In the genomic region with DNA sequence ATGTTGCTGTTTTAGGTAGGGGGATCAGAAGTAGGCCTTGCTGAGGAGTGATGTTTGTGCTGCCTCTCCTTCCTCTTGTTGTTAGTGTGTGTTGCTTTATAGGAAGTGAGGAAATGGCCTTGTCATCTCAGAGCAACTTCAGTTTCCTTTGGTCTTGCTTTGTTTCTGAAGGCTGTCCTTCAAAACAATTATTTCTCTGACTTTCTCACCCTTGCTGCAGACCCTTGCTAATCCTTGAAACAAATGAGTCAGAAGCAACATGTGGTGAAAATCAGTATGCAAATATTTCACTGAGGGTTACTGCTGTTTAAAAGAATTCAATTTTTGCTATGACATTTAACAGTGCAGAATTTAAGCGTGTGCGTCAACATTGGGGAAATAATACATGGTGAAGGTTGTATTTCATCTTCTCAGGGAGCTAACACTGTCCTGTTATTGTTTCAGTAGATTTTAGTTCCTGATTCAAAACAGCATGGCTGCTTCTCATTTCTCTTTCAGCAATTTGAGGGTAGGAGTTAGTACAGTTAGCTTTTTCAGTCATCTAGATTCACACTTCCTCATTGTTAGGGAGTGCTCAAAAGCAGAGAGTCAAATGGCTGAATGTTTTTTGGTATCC, we compare ENCODE assay signal across 8 cellular contexts. TPM values are rescaled to one million over a fixed set of nuclear protein-coding genes. Genes with fewer than 3 reads are reported as not detected.
A peak's percentile ranks its signal among the peaks of the same experiment; 100 is the strongest.
DNase-seq lines count a peak whose midpoint lies in the region; ATAC-seq, FAIRE-seq and TF ChIP-seq lines count a peak whose summit lies in the region.

No MANE protein-coding gene starts in this region.

- no peak for FAIRE-seq in H54 (lab: Jason Lieb, UNC)

- no peaks in the 10 kb centered on the region for H3K79me1 ChIP-seq in mesendoderm (ENCODE audit: low read length)

- H3K4me3 ChIP-seq in mesendoderm (ENCODE audit: low read length) = no peak overlapping the region

- POLR2A ChIA-PET in T-cell (lab: Charles Lee) = no interaction called here

- no peak overlapping the region for H3K4me2 ChIP-seq in mesendoderm (ENCODE audit: low read length)

- no peaks in the 10 kb centered on the region for H3K36me3 ChIP-seq in mesendoderm (ENCODE audit: control insufficient read depth, insufficient read depth, low read length)

- no peak for TF ChIP-seq POLR2A in H54 (IDR thresholded peaks at IDR 0.05; ENCODE audit: low read depth, low read length)

- no peaks in the 10 kb centered on the region for H3K9me3 Mint-ChIP-seq in activated T-cell treated with anti-CD3 and anti-CD28 coated beads, Interleukin-2, amount 50 U/mL, for 72 hours
- no peaks in the 10 kb centered on the region for H3K9me3 Mint-ChIP-seq in T-cell

- H3K27me3 Mint-ChIP-seq in activated T-cell treated with anti-CD3 and anti-CD28 coated beads, Interleukin-2, amount 50 U/mL, for 72 hours (ENCODE audit: low read depth) = no peaks in the 10 kb centered on the region
- no peaks in the 10 kb centered on the region for H3K27me3 Mint-ChIP-seq in T-cell

- H3K27ac ChIP-seq in mesendoderm (ENCODE audit: low read depth, low read length) = peak overlapping the region; percentile 38

- DNase-seq in activated T-cell treated with anti-CD3 and anti-CD28 coated beads, Interleukin-2, amount 50 U/mL, for 72 hours = no peak
- DNase-seq in activated T-cell treated with anti-CD3 and anti-CD28 coated beads, Interleukin-2, amount 50 U/mL, for 48 hours = no peak
- peak in 1 of 34 experiments; percentile 5 for DNase-seq in T-cell
- peak; percentile 53 for DNase-seq in mesendoderm
- no peak for DNase-seq in DMS53 treated with DMSO at 0.1 percent for 48 hours (lab: John Stamatoyannopoulos, UW; ENCODE audit: unreplicated experiment)
- DNase-seq in H54 (ENCODE audit: insufficient read length, low spot score) = no peak
- DNase-seq in NCI-H446 (lab: John Stamatoyannopoulos, UW) = no peak

- no peak overlapping the region for H3K4ac ChIP-seq in mesendoderm (ENCODE audit: low read depth, low read length)

- H2AK5ac ChIP-seq in mesendoderm (ENCODE audit: low read length) = no peak overlapping the region

- H2BK15ac ChIP-seq in mesendoderm (replicated peaks; ENCODE audit: low read depth) = no peak overlapping the region

- WGBS in mesendoderm (ENCODE audit: extremely low coverage, insufficient coverage, low lambda C conversion rate) = no CpG with 5 or more reads among the region's 2 CpGs

- no peak overlapping the region for H4K8ac ChIP-seq in mesendoderm (ENCODE audit: low read depth, low read length)

- peaks cover 25% of the 10 kb centered on the region for H3K4me1 Mint-ChIP-seq in activated T-cell treated with anti-CD3 and anti-CD28 coated beads, Interleukin-2, amount 50 U/mL, for 72 hours (ENCODE audit: low read depth)
- H3K4me1 Mint-ChIP-seq in T-cell = peaks cover 12 to 16% (median 14%) of the 10 kb centered on the region in 3 donors

- H4K5ac ChIP-seq in mesendoderm (ENCODE audit: low read length) = no peak overlapping the region

- H3K4me1 ChIP-seq in mesendoderm (ENCODE audit: control insufficient read depth, low read depth, low read length) = peaks cover 7% of the 10 kb centered on the region

- no peak overlapping the region for H3K9ac ChIP-seq in mesendoderm (ENCODE audit: low read length)

- no peaks in the 10 kb centered on the region for H3K27me3 ChIP-seq in mesendoderm (ENCODE audit: insufficient read depth, low read length, poor library complexity)

- CTCF ChIA-PET in T-cell (lab: Charles Lee) = no interaction called here

- no peak overlapping the region for H2BK5ac ChIP-seq in mesendoderm (ENCODE audit: low read length)

- peak overlapping the region; percentile 42 to 56 for H3K4me3 Mint-ChIP-seq in activated T-cell treated with anti-CD3 and anti-CD28 coated beads, Interleukin-2, amount 50 U/mL, for 72 hours
- H3K4me3 Mint-ChIP-seq in T-cell = peak overlapping the region in 1 of 3 donors; percentile 0

- peak overlapping the region; percentile 22 for H3K56ac ChIP-seq in mesendoderm (ENCODE audit: low read length)

- H3K79me2 ChIP-seq in mesendoderm (ENCODE audit: control insufficient read depth, insufficient read depth, low read length) = no peaks in the 10 kb centered on the region

- no peak overlapping the region for H3K23ac ChIP-seq in mesendoderm (ENCODE audit: low read length)

- ATAC-seq in activated T-cell treated with anti-CD3 and anti-CD28 coated beads, Interleukin-2, amount 50 U/mL, for 72 hours (replicated peaks in 1 of 2) = peak; percentile 78 to 82
- ATAC-seq in HG03045 (IDR thresholded peaks at IDR 0.05; ENCODE audit: unreplicated experiment) (peak; percentile 89), T-cell (replicated peaks in 1 of 4) (peak in 2 of 4 experiments; percentile 29 to 38)

- peak overlapping the region; percentile 82 for H3K27ac Mint-ChIP-seq in activated T-cell treated with anti-CD3 and anti-CD28 coated beads, Interleukin-2, amount 50 U/mL, for 72 hours
- H3K27ac Mint-ChIP-seq in T-cell = peak overlapping the region; percentile 71 to 77

- no peak overlapping the region for H2BK120ac ChIP-seq in mesendoderm (ENCODE audit: low read depth, low read length)

- peaks cover 2 to 8% of the 10 kb centered on the region in 2 donors for H3K36me3 Mint-ChIP-seq in activated T-cell treated with anti-CD3 and anti-CD28 coated beads, Interleukin-2, amount 50 U/mL, for 72 hours (ENCODE audit: insufficient read depth in 2 of 2)
- H3K36me3 Mint-ChIP-seq in T-cell = peaks cover 45% of the 10 kb centered on the region

- no peak overlapping the region for H3K18ac ChIP-seq in mesendoderm (ENCODE audit: low read length)

RNA-seq across cellular contexts. Expression of gene RNF144B, which starts 13.8 kb away (rescaled TPM):
- 10 to 100 TPM in 1 of 2 donors, 1 to 10 TPM in 1; 9.4 to 11.9 TPM for total RNA-seq in activated T-cell treated with anti-CD3 and anti-CD28 coated beads, Interleukin-2, amount 50 U/mL, for 72 hours
- total RNA-seq in T-cell = 1 to 10 TPM; 3.2 to 4.8 (median 4.3) TPM
- polyA plus RNA-seq in mesendoderm (2013, experiment 1 of 2) = 2.4 TPM
- 2.6 TPM for polyA plus RNA-seq in mesendoderm (2013, experiment 2 of 2)
